Comparison of ENCODE assay signal across 1 cellular context in genomic region chr4:119025440-119025839, GRCh38.
TF ChIP-seq lines count a peak whose summit lies in the region.

No MANE protein-coding gene starts in this region.

TF ChIP-seq in K562, 482 proteins besides CTCF, POLR2A, EP300 and RAD21 (continued from another document):
- no peak for TF ChIP-seq HMGXB4 (CRISPR knock-in tag; IDR thresholded peaks at IDR 0.05)
- no peak for TF ChIP-seq NCOR1 (IDR thresholded peaks at IDR 0.05)
- no peak for TF ChIP-seq FOS (IDR thresholded peaks at IDR 0.05; ENCODE audit: extremely low read depth, insufficient read length)
- TF ChIP-seq MECOM (CRISPR knock-in tag; IDR thresholded peaks at IDR 0.05): no peak
- no peak for TF ChIP-seq ZNF347 (CRISPR knock-in tag; IDR thresholded peaks at IDR 0.05; ENCODE audit: low read depth)
- no peak for TF ChIP-seq CBX8 (IDR thresholded peaks at IDR 0.05; ENCODE audit: borderline replicate concordance, extremely low read depth, low read depth, low read length, poor library complexity, severe bottlenecking)
- TF ChIP-seq FOSL1 (tag; conservative IDR thresholded peaks at IDR 0.05): peak; percentile 78
- no peak for TF ChIP-seq HIVEP1 (CRISPR knock-in tag; IDR thresholded peaks at IDR 0.05)
- TF ChIP-seq MTA1 (IDR thresholded peaks at IDR 0.05; ENCODE audit: borderline replicate concordance): no peak
- no peak for TF ChIP-seq MXI1 (IDR thresholded peaks at IDR 0.05; ENCODE audit: low read depth, low read length)
- no peak for TF ChIP-seq FIP1L1 (IDR thresholded peaks at IDR 0.05; ENCODE audit: low read depth, low read length, poor library complexity, severe bottlenecking)
- 0 out of 2 replicates have a peak, but pooled peaks have one; percentile 25 for TF ChIP-seq CREM (IDR thresholded peaks at IDR 0.05; ENCODE audit: low read depth)
- no peak for TF ChIP-seq ZNF134 (CRISPR knock-in tag; conservative IDR thresholded peaks at IDR 0.05)
TF ChIP-seq in K562: peak in this region for 5.
